In genomic region chr10:1672001-1672781, GRCh38 we compare ENCODE assay signal across 30 cellular contexts.
"Had no signal": no experiment of that assay in that cellular context is flagged by ENCODE, and none has a peak within 500 bp of the region (broad histone marks: within the 10 kb centered on the region; RNA-seq: fewer than 3 reads in every experiment).

No MANE protein-coding gene starts in this region.

- H3K9me3 ChIP-seq: adrenal gland, body of pancreas, breast epithelium, MG63, SJCRH30 had no signal

- H3K9me3 Mint-ChIP-seq: activated CD4-positive, alpha-beta memory T cell treated with anti-CD3 and anti-CD28 coated beads for 36 hours; activated CD4-positive, alpha-beta T cell treated with anti-CD3 and anti-CD28 coated beads, Interleukin-2, amount 10 ng/mL, durations not matched to agents 7 days and 5 days; activated naive CD4-positive, alpha-beta T cell treated with anti-CD3 and anti-CD28 coated beads for 36 hours; activated naive CD4-positive, alpha-beta T cell treated with anti-CD3 and anti-CD28 coated beads, Interleukin-2, amount 50 U/mL, for 72 hours; activated T-cell treated with anti-CD3 and anti-CD28 coated beads, Interleukin-2, amount 50 U/mL, for 4 hours; activated T-helper 1 cell treated with anti-CD3 and anti-CD28 coated beads, Interleukin-12 subunit alpha, Interleukin-12 subunit beta, Interleukin-2, Interleukin-4 antibody, amounts not matched to agents 30 ng/mL and 10 ng/mL and 1 ng/mL, durations not matched to agents 14 hours and 24 hours and 36 hours had no signal

- H3K4me3 ChIP-seq: adrenal gland, body of pancreas, breast epithelium, MG63, SJCRH30, SK-N-MC had no signal

- H3K36me3 ChIP-seq: adrenal gland, breast epithelium, MG63, SJCRH30, WERI-Rb-1 had no signal

- ATAC-seq: activated CD4-positive, alpha-beta T cell treated with anti-CD3 and anti-CD28 coated beads for 36 hours; activated naive CD4-positive, alpha-beta T cell treated with anti-CD3 and anti-CD28 coated beads, Interleukin-2, amount 50 U/mL, for 72 hours; activated T-cell treated with anti-CD3 and anti-CD28 coated beads, Interleukin-2, amount 50 U/mL, for 4 hours; body of pancreas; Panc1 had no signal

- DNase-seq: activated CD4-positive, alpha-beta memory T cell treated with anti-CD3 and anti-CD28 coated beads for 36 hours; activated CD4-positive, alpha-beta T cell treated with anti-CD3 and anti-CD28 coated beads for 36 hours; activated CD4-positive, alpha-beta T cell treated with anti-CD3 and anti-CD28 coated beads, Interleukin-2, amount 10 ng/mL, durations not matched to agents 7 days and 5 days; activated CD8-positive, alpha-beta memory T cell treated with anti-CD3 and anti-CD28 coated beads, Interleukin-2, amount 50 U/mL, for 4 hours; activated gamma-delta T cell treated with Interleukin-2 at 50 U/mL for 16 hours; activated naive CD4-positive, alpha-beta T cell treated with anti-CD3 and anti-CD28 coated beads for 36 hours; activated T-cell treated with anti-CD3 and anti-CD28 coated beads for 4 hours; activated T-cell treated with anti-CD3 and anti-CD28 coated beads, Interleukin-2, amount 50 U/mL, for 4 hours; adrenal gland; body of pancreas; Kasumi-1; MG63; NCI-H1048; NCI-H1105 treated with DMSO at 0.1 percent for 48 hours; NCI-H1436; NCI-H1694; NCI-H1930; NCI-H2081 treated with DMSO at 0.1 percent for 48 hours; NCI-H345; NCI-H524 treated with DMSO at 0.1 percent for 48 hours; SHP77; SJCRH30; T1000; WERI-Rb-1 had no signal

- H3K27me3 ChIP-seq: adrenal gland, body of pancreas, MG63, SJCRH30 had no signal

- H3K27ac ChIP-seq: adrenal gland, body of pancreas, breast epithelium, SJCRH30, SK-N-MC, WERI-Rb-1 had no signal

- H3K4me1 ChIP-seq: adrenal gland, body of pancreas, breast epithelium, SJCRH30 had no signal

- H3K4me3 Mint-ChIP-seq: activated CD4-positive, alpha-beta memory T cell treated with anti-CD3 and anti-CD28 coated beads for 36 hours; activated CD4-positive, alpha-beta T cell treated with anti-CD3 and anti-CD28 coated beads for 36 hours; activated CD4-positive, alpha-beta T cell treated with anti-CD3 and anti-CD28 coated beads, Interleukin-2, amount 10 ng/mL, durations not matched to agents 7 days and 5 days; activated naive CD4-positive, alpha-beta T cell treated with anti-CD3 and anti-CD28 coated beads for 36 hours; activated T-cell treated with anti-CD3 and anti-CD28 coated beads, Interleukin-2, amount 50 U/mL, for 4 hours; activated T-helper 1 cell treated with anti-CD3 and anti-CD28 coated beads, Interleukin-12 subunit alpha, Interleukin-12 subunit beta, Interleukin-2, Interleukin-4 antibody, amounts not matched to agents 30 ng/mL and 10 ng/mL and 1 ng/mL, durations not matched to agents 14 hours and 24 hours and 36 hours had no signal

- FAIRE-seq: astrocyte had no signal

- H3K27me3 Mint-ChIP-seq: activated CD4-positive, alpha-beta T cell treated with anti-CD3 and anti-CD28 coated beads, Interleukin-2, amount 10 ng/mL, durations not matched to agents 7 days and 5 days had no signal

- H3K27ac Mint-ChIP-seq: activated CD4-positive, alpha-beta memory T cell treated with anti-CD3 and anti-CD28 coated beads for 36 hours; activated CD4-positive, alpha-beta T cell treated with anti-CD3 and anti-CD28 coated beads for 36 hours; activated CD4-positive, alpha-beta T cell treated with anti-CD3 and anti-CD28 coated beads, Interleukin-2, amount 10 ng/mL, durations not matched to agents 7 days and 5 days; activated naive CD4-positive, alpha-beta T cell treated with anti-CD3 and anti-CD28 coated beads for 36 hours; activated T-helper 1 cell treated with anti-CD3 and anti-CD28 coated beads, Interleukin-12 subunit alpha, Interleukin-12 subunit beta, Interleukin-2, Interleukin-4 antibody, amounts not matched to agents 30 ng/mL and 10 ng/mL and 1 ng/mL, durations not matched to agents 14 hours and 24 hours and 36 hours had no signal

- H3K36me3 Mint-ChIP-seq: activated CD4-positive, alpha-beta memory T cell treated with anti-CD3 and anti-CD28 coated beads for 36 hours; activated naive CD4-positive, alpha-beta T cell treated with anti-CD3 and anti-CD28 coated beads, Interleukin-2, amount 50 U/mL, for 72 hours had no signal

- H3K4me1 Mint-ChIP-seq: activated CD4-positive, alpha-beta T cell treated with anti-CD3 and anti-CD28 coated beads for 36 hours; activated CD4-positive, alpha-beta T cell treated with anti-CD3 and anti-CD28 coated beads, Interleukin-2, amount 10 ng/mL, durations not matched to agents 7 days and 5 days had no signal
